Comparison of ENCODE assay signal across 1 cellular context in the genomic region with DNA sequence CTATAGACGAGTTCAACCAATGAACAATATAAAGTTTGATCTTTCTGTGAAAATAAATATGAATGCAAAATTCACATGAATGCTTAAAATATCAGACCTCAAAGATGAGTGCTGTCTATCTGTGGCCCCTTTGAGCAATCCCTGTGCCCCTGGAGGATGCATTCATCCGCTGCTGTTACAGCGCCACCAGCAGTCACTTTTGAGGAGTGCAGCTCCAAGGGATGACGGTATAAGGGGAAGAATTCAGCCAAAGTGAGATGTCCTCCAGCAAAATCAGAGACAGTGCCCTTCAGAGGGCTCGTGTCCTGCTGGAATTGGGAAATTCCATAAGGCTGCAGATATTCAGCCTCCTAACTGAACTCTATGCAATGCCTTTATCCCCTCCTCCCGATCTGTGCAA.
TF ChIP-seq lines count a peak whose summit lies in the region.

No MANE protein-coding gene starts in this region.

TF ChIP-seq in IMR-90, 13 proteins besides CTCF, POLR2A, EP300 and RAD21:
- no peak for TF ChIP-seq RCOR1 (IDR thresholded peaks at IDR 0.05; ENCODE audit: insufficient replicate concordance, low read length)
- no peak for TF ChIP-seq CHD1 (IDR thresholded peaks at IDR 0.05; ENCODE audit: low read depth, low read length)
- TF ChIP-seq SMC3 (IDR thresholded peaks at IDR 0.05; ENCODE audit: low read depth, low read length), result no peak
- no peak for TF ChIP-seq NFE2L2 (IDR thresholded peaks at IDR 0.05; ENCODE audit: low read depth, low read length)
- TF ChIP-seq MAZ (IDR thresholded peaks at IDR 0.05; ENCODE audit: borderline replicate concordance, low read depth, low read length), result no peak
- no peak for TF ChIP-seq RFX5 (IDR thresholded peaks at IDR 0.05; ENCODE audit: low read depth, low read length)
- no peak for TF ChIP-seq FOS (IDR thresholded peaks at IDR 0.05; ENCODE audit: low read depth, low read length)
- no peak for TF ChIP-seq MXI1 (IDR thresholded peaks at IDR 0.05; ENCODE audit: borderline replicate concordance, low read depth, low read length)
- no peak for TF ChIP-seq CEBPB (IDR thresholded peaks at IDR 0.05; ENCODE audit: low read depth, low read length)
- TF ChIP-seq BHLHE40 (IDR thresholded peaks at IDR 0.05; ENCODE audit: low read depth, low read length), result no peak
- TF ChIP-seq, protein P1, sequence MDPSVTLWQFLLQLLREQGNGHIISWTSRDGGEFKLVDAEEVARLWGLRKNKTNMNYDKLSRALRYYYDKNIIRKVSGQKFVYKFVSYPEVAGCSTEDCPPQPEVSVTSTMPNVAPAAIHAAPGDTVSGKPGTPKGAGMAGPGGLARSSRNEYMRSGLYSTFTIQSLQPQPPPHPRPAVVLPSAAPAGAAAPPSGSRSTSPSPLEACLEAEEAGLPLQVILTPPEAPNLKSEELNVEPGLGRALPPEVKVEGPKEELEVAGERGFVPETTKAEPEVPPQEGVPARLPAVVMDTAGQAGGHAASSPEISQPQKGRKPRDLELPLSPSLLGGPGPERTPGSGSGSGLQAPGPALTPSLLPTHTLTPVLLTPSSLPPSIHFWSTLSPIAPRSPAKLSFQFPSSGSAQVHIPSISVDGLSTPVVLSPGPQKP (IDR thresholded peaks at IDR 0.05; ENCODE audit: borderline replicate concordance, low read depth, low read length), result no peak
- TF ChIP-seq MAFK (IDR thresholded peaks at IDR 0.05; ENCODE audit: low read depth, low read length), result no peak
- TF ChIP-seq, protein P2, sequence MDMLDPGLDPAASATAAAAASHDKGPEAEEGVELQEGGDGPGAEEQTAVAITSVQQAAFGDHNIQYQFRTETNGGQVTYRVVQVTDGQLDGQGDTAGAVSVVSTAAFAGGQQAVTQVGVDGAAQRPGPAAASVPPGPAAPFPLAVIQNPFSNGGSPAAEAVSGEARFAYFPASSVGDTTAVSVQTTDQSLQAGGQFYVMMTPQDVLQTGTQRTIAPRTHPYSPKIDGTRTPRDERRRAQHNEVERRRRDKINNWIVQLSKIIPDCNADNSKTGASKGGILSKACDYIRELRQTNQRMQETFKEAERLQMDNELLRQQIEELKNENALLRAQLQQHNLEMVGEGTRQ (IDR thresholded peaks at IDR 0.05; ENCODE audit: low read depth, low read length), result no peak
